ENCODE assay signal across 1 cellular context in the genomic region with DNA sequence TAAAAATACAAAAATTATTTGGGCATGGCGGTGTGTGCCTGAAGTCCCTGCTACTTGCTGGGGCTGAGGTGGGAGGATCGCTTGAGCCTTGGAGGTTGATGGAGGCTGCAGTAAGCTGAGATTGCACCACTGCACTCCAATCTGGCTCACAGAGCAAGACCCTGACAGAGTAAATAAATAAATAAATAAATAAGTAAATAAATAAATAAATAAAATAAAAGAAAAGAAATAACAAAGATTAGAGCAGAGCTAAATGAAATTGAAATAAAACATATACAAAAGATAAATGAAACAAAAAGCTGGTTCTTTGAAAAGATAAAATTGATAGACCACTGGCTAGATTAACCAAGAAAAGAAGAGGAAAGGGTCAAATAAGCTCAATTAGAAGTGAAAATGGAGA.
TF ChIP-seq lines count a peak whose summit lies in the region.

No MANE protein-coding gene starts in this region.

TF ChIP-seq in HEK293, 187 proteins besides CTCF, POLR2A, EP300 and RAD21 (continued from another document):
- TF ChIP-seq ZNF350 (tag by site-specific recombination; IDR thresholded peaks at IDR 0.05) (no peak), ZNF248 (tag by site-specific recombination; IDR thresholded peaks at IDR 0.05) (no peak), ZNF830 (tag by site-specific recombination; IDR thresholded peaks at IDR 0.05; ENCODE audit: low read depth) (no peak), REST (tag by site-specific recombination; IDR thresholded peaks at IDR 0.05) (peak; percentile 35; the same call in 1 of the 2 replicates), GLI4 (tag by site-specific recombination; IDR thresholded peaks at IDR 0.05) (no peak), ZNF843 (tag by site-specific recombination; IDR thresholded peaks at IDR 0.05) (no peak), ZNF701 (tag by site-specific recombination; IDR thresholded peaks at IDR 0.05) (no peak), ZNF544 (tag by site-specific recombination; IDR thresholded peaks at IDR 0.05) (no peak), ZNF140 (tag by site-specific recombination; IDR thresholded peaks at IDR 0.05) (peak; percentile 47; the same call in 1 of the 2 replicates), ZBTB8A (tag by site-specific recombination; IDR thresholded peaks at IDR 0.05) (peak; percentile 46; the same call in 1 of the 2 replicates), SALL2 (tag by site-specific recombination; IDR thresholded peaks at IDR 0.05; ENCODE audit: borderline replicate concordance) (no peak), KLF8 (tag by site-specific recombination; IDR thresholded peaks at IDR 0.05) (no peak), EGR2 (tag by site-specific recombination; IDR thresholded peaks at IDR 0.05; ENCODE audit: low read depth) (no peak), ZNF398 (tag by site-specific recombination; IDR thresholded peaks at IDR 0.05) (no peak), AEBP2 (tag by site-specific recombination; IDR thresholded peaks at IDR 0.05; ENCODE audit: borderline replicate concordance) (no peak), OSR2 (tag by site-specific recombination; IDR thresholded peaks at IDR 0.05) (no peak), ZNF23 (tag by site-specific recombination; IDR thresholded peaks at IDR 0.05; ENCODE audit: borderline replicate concordance) (no peak)
- TF ChIP-seq, protein P1, sequence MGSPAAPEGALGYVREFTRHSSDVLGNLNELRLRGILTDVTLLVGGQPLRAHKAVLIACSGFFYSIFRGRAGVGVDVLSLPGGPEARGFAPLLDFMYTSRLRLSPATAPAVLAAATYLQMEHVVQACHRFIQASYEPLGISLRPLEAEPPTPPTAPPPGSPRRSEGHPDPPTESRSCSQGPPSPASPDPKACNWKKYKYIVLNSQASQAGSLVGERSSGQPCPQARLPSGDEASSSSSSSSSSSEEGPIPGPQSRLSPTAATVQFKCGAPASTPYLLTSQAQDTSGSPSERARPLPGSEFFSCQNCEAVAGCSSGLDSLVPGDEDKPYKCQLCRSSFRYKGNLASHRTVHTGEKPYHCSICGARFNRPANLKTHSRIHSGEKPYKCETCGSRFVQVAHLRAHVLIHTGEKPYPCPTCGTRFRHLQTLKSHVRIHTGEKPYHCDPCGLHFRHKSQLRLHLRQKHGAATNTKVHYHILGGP (tag by site-specific recombination; IDR thresholded peaks at IDR 0.05) = no peak
TF ChIP-seq in HEK293: peak in this region for 12.
